Comparison of ENCODE assay signal across 10 cellular contexts in the genomic region with DNA sequence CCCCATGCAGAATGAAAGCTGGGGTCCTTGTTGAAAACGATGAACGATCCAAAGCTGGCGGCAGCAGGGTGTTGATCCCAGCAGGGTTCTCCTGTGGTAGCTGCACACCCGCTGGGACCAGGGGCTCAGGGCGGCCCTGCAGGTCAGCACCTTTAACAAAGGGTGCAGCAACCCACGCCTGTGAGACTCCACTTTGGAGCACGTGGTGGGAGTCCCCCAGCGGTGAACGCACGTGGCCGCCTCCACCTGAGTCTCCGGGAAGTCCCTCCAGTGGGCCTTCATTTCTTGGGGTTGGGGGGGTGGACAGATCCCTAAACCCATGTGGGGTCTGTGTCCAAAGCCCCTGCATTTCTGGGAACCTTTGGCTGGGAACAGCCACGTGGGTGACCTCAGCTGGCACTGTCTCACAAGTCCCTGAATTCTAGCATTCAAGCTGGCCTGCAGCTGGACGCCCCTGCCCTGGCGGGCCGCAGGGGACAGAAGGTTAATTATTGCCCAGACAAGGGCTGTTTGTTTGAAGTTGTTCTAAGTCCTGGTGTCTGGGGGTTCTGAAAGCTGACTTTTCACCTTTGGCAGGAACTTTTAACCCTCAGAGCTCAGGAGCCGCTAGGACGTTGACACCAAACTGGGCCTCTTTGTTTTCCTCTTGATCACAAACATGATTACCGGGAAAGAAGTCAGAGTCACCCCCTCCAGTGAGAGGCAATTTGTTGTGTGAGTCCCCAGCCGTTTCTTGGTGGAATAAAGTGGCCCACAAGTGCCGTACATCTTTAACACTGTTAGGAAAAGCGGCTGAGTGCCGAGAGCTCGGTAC.
DNase-seq lines count a peak whose midpoint lies in the region; ATAC-seq and TF ChIP-seq lines count a peak whose summit lies in the region.
"Had no signal": no experiment of that assay in that cellular context is flagged by ENCODE, and none has a peak within 500 bp of the region (broad histone marks: within the 10 kb centered on the region; RNA-seq: fewer than 3 reads in every experiment).

No MANE protein-coding gene starts in this region.

- TF ChIP-seq EP300 in suprapubic skin (IDR thresholded peaks at IDR 0.05) = no peak

- no peak for ATAC-seq in HG02610 (IDR thresholded peaks at IDR 0.05; ENCODE audit: unreplicated experiment)

- H3K36me3 ChIP-seq in esophagus squamous epithelium (peaks cover 0 to 21% (median under 1%) of the 10 kb centered on the region in 3 donors), suprapubic skin (peaks cover 3% of the 10 kb centered on the region)

- H3K4me1 ChIP-seq in esophagus squamous epithelium = peaks cover 21 to 69% (median 35%) of the 10 kb centered on the region in 3 donors
- peaks cover 53% of the 10 kb centered on the region for H3K4me1 ChIP-seq in suprapubic skin

- WGBS in esophagus squamous epithelium, 2 donors = 81 to 86% methylated on average over 8 to 10 of the region's 24 CpGs
- 84% methylated on average over 24 of the region's 24 CpGs for WGBS in suprapubic skin

- H3K27ac ChIP-seq in esophagus squamous epithelium = peak overlapping the region in 3 of 4 donors; percentile 56 to 91 (median 58)
- peak overlapping the region; percentile 86 for H3K27ac ChIP-seq in suprapubic skin
- H3K27ac ChIP-seq: cardiac muscle cell had no signal

- H3K27me3 ChIP-seq in esophagus squamous epithelium = peaks cover 0 to 28% (median 0%) of the 10 kb centered on the region in 4 donors
- no peaks in the 10 kb centered on the region for H3K27me3 ChIP-seq in suprapubic skin
- H3K27me3 ChIP-seq: cardiac muscle cell had no signal

- H3K27me3 Mint-ChIP-seq in IgD-negative memory B cell = peaks cover 21% of the 10 kb centered on the region

- TF ChIP-seq POLR2A in esophagus squamous epithelium (IDR thresholded peaks at IDR 0.05) (no peak), suprapubic skin (IDR thresholded peaks at IDR 0.05) (no peak)

- H3K4me1 Mint-ChIP-seq in IgD-negative memory B cell = peaks cover 15 to 16% (median 16%) of the 10 kb centered on the region in 3 donors

- no peak overlapping the region for H3K4me3 ChIP-seq in esophagus squamous epithelium
- no peak overlapping the region for H3K4me3 ChIP-seq in suprapubic skin
- H3K4me3 ChIP-seq: cardiac muscle cell had no signal

- no peaks in the 10 kb centered on the region for H3K36me3 Mint-ChIP-seq in IgD-negative memory B cell

- H3K4me3 Mint-ChIP-seq in IgD-negative memory B cell = peak overlapping the region in 3 of 4 donors; percentile 28 to 55 (median 54)

- H3K9me3 ChIP-seq in esophagus squamous epithelium = no peaks in the 10 kb centered on the region
- no peaks in the 10 kb centered on the region for H3K9me3 ChIP-seq in suprapubic skin

- H3K9me3 Mint-ChIP-seq in IgD-negative memory B cell = no peaks in the 10 kb centered on the region

- TF ChIP-seq CTCF in esophagus squamous epithelium (IDR thresholded peaks at IDR 0.05) = no peak
- TF ChIP-seq CTCF in suprapubic skin (IDR thresholded peaks at IDR 0.05) = no peak

- no peak for DNase-seq in esophagus squamous epithelium (lab: John Stamatoyannopoulos, UW)
- DNase-seq in middle frontal gyrus (ENCODE audit: extremely low spot score, low spot score) = peak; percentile 23
- DNase-seq in suprapubic skin (ENCODE audit: low spot score in 2 of 2) = no peak
- no peak for DNase-seq in T-helper 9 cell
- DNase-seq in dedifferentiated amniotic fluid mesenchymal stem cell (ENCODE audit: extremely low spot score) = no peak
- no peak for DNase-seq in effector CD4-positive, alpha-beta T cell
- DNase-seq: NCI-H446 treated with DMSO at 0.1 percent for 48 hours had no signal

- H3K27ac Mint-ChIP-seq in IgD-negative memory B cell = peak overlapping the region in 1 of 3 donors; percentile 69

- intact Hi-C loops in esophagus squamous epithelium (cut with DNase I) = no loop called here
